ENCODE assay signal across 33 cellular contexts in the genomic region with DNA sequence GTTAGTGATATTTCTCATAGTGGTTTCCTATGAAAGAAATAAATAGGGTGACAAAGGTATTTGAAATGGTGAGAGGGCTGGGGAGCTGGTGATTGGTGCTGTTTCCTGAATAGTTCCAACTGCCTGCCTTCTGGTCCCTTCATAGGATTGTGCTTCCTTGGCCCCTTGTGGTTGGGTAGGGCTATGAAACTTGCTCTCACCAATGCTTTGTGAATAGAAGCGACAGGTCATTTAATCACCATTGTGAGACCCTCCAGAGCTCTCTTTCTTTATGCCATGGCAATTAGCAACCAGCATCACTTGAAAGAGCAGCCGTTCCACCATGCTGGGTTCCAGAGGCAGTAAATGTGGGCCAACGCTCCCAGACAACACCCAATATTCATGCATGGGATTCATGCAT. TPM values are rescaled to one million over a fixed set of nuclear protein-coding genes. Genes with fewer than 3 reads are reported as not detected.
"Had no signal": no experiment of that assay in that cellular context is flagged by ENCODE, and none has a peak within 500 bp of the region (broad histone marks: within the 10 kb centered on the region; RNA-seq: fewer than 3 reads in every experiment).

No MANE protein-coding gene starts in this region.

- H3K36me3 Mint-ChIP-seq: activated naive CD4-positive, alpha-beta T cell treated with anti-CD3 and anti-CD28 coated beads, Interleukin-2, amount 10 ng/mL, durations not matched to agents 7 days and 5 days; brain had no signal

- H3K9me3 ChIP-seq: SJCRH30 had no signal

- H3K36me3 ChIP-seq: SJCRH30 had no signal

- DNase-seq: activated CD4-positive, alpha-beta T cell treated with anti-CD3 and anti-CD28 coated beads for 36 hours; activated CD4-positive, alpha-beta T cell treated with anti-CD3 and anti-CD28 coated beads, Interleukin-2, amount 10 ng/mL, durations not matched to agents 7 days and 5 days; activated CD4-positive, alpha-beta T cell treated with anti-CD3 and anti-CD28 coated beads, Interleukin-2, amount 50 U/mL, for 48 hours; activated CD8-positive, alpha-beta T cell treated with anti-CD3 and anti-CD28 coated beads, Interleukin-2, amount 10 ng/mL, durations not matched to agents 7 days and 5 days; activated naive CD4-positive, alpha-beta T cell treated with anti-CD3 and anti-CD28 coated beads, Interleukin-2, amount 10 ng/mL, durations not matched to agents 7 days and 5 days; activated naive CD8-positive, alpha-beta T cell treated with anti-CD3 and anti-CD28 coated beads, Interleukin-2, amount 50 U/mL, for 24 hours; activated T-cell treated with anti-CD3 and anti-CD28 coated beads, Interleukin-2, amount 50 U/mL, for 24 hours; anterior cingulate cortex; caudate nucleus; cerebellar nuclear complex; NCI-H1092 treated with DMSO at 0.1 percent for 48 hours; NCI-H1417; NCI-H146; NCI-H187; NCI-H2029 treated with DMSO at 0.1 percent for 48 hours; NCI-H2107; NCI-H226; NCI-H446 treated with DMSO at 0.1 percent for 48 hours; NCI-H524; NCI-H69; SHP77; SJCRH30 had no signal

- H3K27me3 Mint-ChIP-seq: activated naive CD8-positive, alpha-beta T cell treated with anti-CD3 and anti-CD28 coated beads, Interleukin-2, amount 50 U/mL, for 24 hours had no signal

- H3K4me3 ChIP-seq: SJCRH30, SK-N-MC had no signal

- ATAC-seq: activated CD4-positive, alpha-beta T cell treated with anti-CD3 and anti-CD28 coated beads for 36 hours; activated CD4-positive, CD25-positive, alpha-beta regulatory T cell treated with anti-CD3 and anti-CD28 coated beads, Interleukin-2, amount 50 U/mL, for 24 hours; activated CD8-positive, alpha-beta T cell treated with anti-CD3 and anti-CD28 coated beads, Interleukin-2, amount 10 ng/mL, durations not matched to agents 7 days and 5 days; activated naive CD8-positive, alpha-beta T cell treated with anti-CD3 and anti-CD28 coated beads, Interleukin-2, amount 50 U/mL, for 24 hours; Panc1 had no signal

- H3K27ac ChIP-seq: SJCRH30, SK-N-MC had no signal

- H3K9me3 Mint-ChIP-seq: activated CD4-positive, alpha-beta T cell treated with anti-CD3 and anti-CD28 coated beads, Interleukin-2, amount 10 ng/mL, durations not matched to agents 7 days and 5 days; activated naive CD4-positive, alpha-beta T cell treated with anti-CD3 and anti-CD28 coated beads, Interleukin-2, amount 10 ng/mL, durations not matched to agents 7 days and 5 days; activated naive CD8-positive, alpha-beta T cell treated with anti-CD3 and anti-CD28 coated beads, Interleukin-2, amount 50 U/mL, for 24 hours; activated T-cell treated with anti-CD3 and anti-CD28 coated beads, Interleukin-2, amount 50 U/mL, for 24 hours; activated T-helper 1 cell treated with anti-CD3 and anti-CD28 coated beads, Interleukin-12 subunit alpha, Interleukin-12 subunit beta, Interleukin-2, Interleukin-4 antibody, amounts not matched to agents 30 ng/mL and 10 ng/mL and 1 ng/mL, durations not matched to agents 14 hours and 24 hours and 36 hours; brain; T-helper 1 cell treated with Interleukin-12 subunit alpha and Interleukin-12 subunit beta and Interleukin-4 antibody, amounts not matched to agents 30 μg/mL and 1 μg/mL, for 36 hours; T-helper 2 cell treated with Interferon-gamma antibody and Interleukin-4, amounts not matched to agents 5 μg/mL and 100 μg/mL, for 36 hours had no signal

- H3K4me3 Mint-ChIP-seq: activated CD4-positive, alpha-beta T cell treated with anti-CD3 and anti-CD28 coated beads for 36 hours; activated CD4-positive, alpha-beta T cell treated with anti-CD3 and anti-CD28 coated beads, Interleukin-2, amount 10 ng/mL, durations not matched to agents 7 days and 5 days; activated CD8-positive, alpha-beta T cell treated with anti-CD3 and anti-CD28 coated beads, Interleukin-2, amount 10 ng/mL, durations not matched to agents 7 days and 5 days; activated naive CD4-positive, alpha-beta T cell treated with anti-CD3 and anti-CD28 coated beads, Interleukin-2, amount 10 ng/mL, durations not matched to agents 7 days and 5 days; activated naive CD8-positive, alpha-beta T cell; activated naive CD8-positive, alpha-beta T cell treated with anti-CD3 and anti-CD28 coated beads, Interleukin-2, amount 50 U/mL, for 24 hours; activated T-cell treated with anti-CD3 and anti-CD28 coated beads, Interleukin-2, amount 50 U/mL, for 24 hours; activated T-helper 1 cell treated with anti-CD3 and anti-CD28 coated beads, Interleukin-12 subunit alpha, Interleukin-12 subunit beta, Interleukin-2, Interleukin-4 antibody, amounts not matched to agents 30 ng/mL and 10 ng/mL and 1 ng/mL, durations not matched to agents 14 hours and 24 hours and 36 hours; brain; T-helper 1 cell treated with Interleukin-12 subunit alpha and Interleukin-12 subunit beta and Interleukin-4 antibody, amounts not matched to agents 30 μg/mL and 1 μg/mL, for 36 hours; T-helper 2 cell treated with Interferon-gamma antibody and Interleukin-4, amounts not matched to agents 5 μg/mL and 100 μg/mL, for 36 hours had no signal

- H3K27me3 ChIP-seq: SJCRH30 had no signal

- H3K4me1 ChIP-seq: SJCRH30 had no signal

- H3K27ac Mint-ChIP-seq: activated CD4-positive, alpha-beta T cell treated with anti-CD3 and anti-CD28 coated beads for 36 hours; activated CD4-positive, alpha-beta T cell treated with anti-CD3 and anti-CD28 coated beads, Interleukin-2, amount 10 ng/mL, durations not matched to agents 7 days and 5 days; activated CD8-positive, alpha-beta T cell treated with anti-CD3 and anti-CD28 coated beads, Interleukin-2, amount 10 ng/mL, durations not matched to agents 7 days and 5 days; activated naive CD4-positive, alpha-beta T cell treated with anti-CD3 and anti-CD28 coated beads, Interleukin-2, amount 10 ng/mL, durations not matched to agents 7 days and 5 days; activated naive CD8-positive, alpha-beta T cell; activated naive CD8-positive, alpha-beta T cell treated with anti-CD3 and anti-CD28 coated beads, Interleukin-2, amount 50 U/mL, for 24 hours; activated T-cell treated with anti-CD3 and anti-CD28 coated beads, Interleukin-2, amount 50 U/mL, for 24 hours; activated T-helper 1 cell treated with anti-CD3 and anti-CD28 coated beads, Interleukin-12 subunit alpha, Interleukin-12 subunit beta, Interleukin-2, Interleukin-4 antibody, amounts not matched to agents 30 ng/mL and 10 ng/mL and 1 ng/mL, durations not matched to agents 14 hours and 24 hours and 36 hours; brain; T-helper 1 cell treated with Interleukin-12 subunit alpha and Interleukin-12 subunit beta and Interleukin-4 antibody, amounts not matched to agents 30 μg/mL and 1 μg/mL, for 36 hours; T-helper 2 cell treated with Interferon-gamma antibody and Interleukin-4, amounts not matched to agents 5 μg/mL and 100 μg/mL, for 36 hours had no signal

- H3K4me1 Mint-ChIP-seq: activated CD4-positive, alpha-beta T cell treated with anti-CD3 and anti-CD28 coated beads for 36 hours; activated CD4-positive, alpha-beta T cell treated with anti-CD3 and anti-CD28 coated beads, Interleukin-2, amount 10 ng/mL, durations not matched to agents 7 days and 5 days; activated naive CD4-positive, alpha-beta T cell treated with anti-CD3 and anti-CD28 coated beads, Interleukin-2, amount 10 ng/mL, durations not matched to agents 7 days and 5 days; activated naive CD8-positive, alpha-beta T cell treated with anti-CD3 and anti-CD28 coated beads, Interleukin-2, amount 50 U/mL, for 24 hours; brain had no signal

RNA-seq across cellular contexts. Expression of a gene that starts 53.5 kb away (rescaled TPM):
- total RNA-seq: activated CD4-positive, alpha-beta T cell treated with anti-CD3 and anti-CD28 coated beads for 36 hours; activated CD4-positive, alpha-beta T cell treated with anti-CD3 and anti-CD28 coated beads, Interleukin-2, amount 10 ng/mL, durations not matched to agents 7 days and 5 days; activated CD8-positive, alpha-beta T cell treated with anti-CD3 and anti-CD28 coated beads, Interleukin-2, amount 10 ng/mL, durations not matched to agents 7 days and 5 days; activated T-helper 1 cell treated with anti-CD3 and anti-CD28 coated beads, Interleukin-12 subunit alpha, Interleukin-12 subunit beta, Interleukin-2, Interleukin-4 antibody, amounts not matched to agents 30 ng/mL and 10 ng/mL and 1 ng/mL, durations not matched to agents 14 hours and 24 hours and 36 hours; bronchial epithelial cell; M059J; RPMI7951; SJCRH30 had no signal
